Comparison of ENCODE assay signal across 24 cellular contexts in genomic region chr13:109809216-109809890, GRCh38. TPM values are rescaled to one million over a fixed set of nuclear protein-coding genes. Genes with fewer than 3 reads are reported as not detected.
DNase-seq lines count a peak whose midpoint lies in the region; ATAC-seq and TF ChIP-seq lines count a peak whose summit lies in the region.
"Had no signal": no experiment of that assay in that cellular context is flagged by ENCODE, and none has a peak within 500 bp of the region (broad histone marks: within the 10 kb centered on the region; RNA-seq: fewer than 3 reads in every experiment).

No MANE protein-coding gene starts in this region.

- no peak overlapping the region for H3K4me3 ChIP-seq in IMR-90 (ENCODE audit: insufficient read depth, low read depth, low read length)
- no peak overlapping the region for H3K4me3 ChIP-seq in trophoblast cell (ENCODE audit: low read depth, low read length)
- H3K4me3 ChIP-seq in osteoblast (ENCODE audit: insufficient read depth, low read length) = no peak overlapping the region
- no peak overlapping the region for H3K4me3 ChIP-seq in psoas muscle
- H3K4me3 ChIP-seq: GM12878, GM23338, HAP-1, SJCRH30 had no signal

- H2AFZ ChIP-seq in IMR-90 (replicated peaks; ENCODE audit: low read length, poor library complexity) (peak overlapping the region; percentile 49), trophoblast cell (ENCODE audit: insufficient read depth, low read length, poor library complexity) (no peak overlapping the region), osteoblast (ENCODE audit: low read length) (no peak overlapping the region)
- H2AFZ ChIP-seq: GM23338 had no signal

- no peaks in the 10 kb centered on the region for H3K36me3 ChIP-seq in IMR-90 (ENCODE audit: control insufficient read depth, insufficient read depth, low read length)
- H3K36me3 ChIP-seq in trophoblast cell (ENCODE audit: control insufficient read depth in 1 of 2, insufficient read depth in 2 of 2, low read length in 2 of 2) = no peaks in the 10 kb centered on the region
- H3K36me3 ChIP-seq in osteoblast (ENCODE audit: insufficient read depth, low read length) = no peaks in the 10 kb centered on the region
- no peaks in the 10 kb centered on the region for H3K36me3 ChIP-seq in psoas muscle (ENCODE audit: insufficient read depth in 1 of 2, low read depth in 1 of 2)
- H3K36me3 ChIP-seq: HAP-1, SJCRH30 had no signal

- no peak overlapping the region for H3K23ac ChIP-seq in IMR-90 (ENCODE audit: low read depth, low read length)
- H3K23ac ChIP-seq in trophoblast cell (ENCODE audit: low read length) = no peak overlapping the region

- dilution Hi-C loops in IMR-90 (cut with HindIII; ENCODE audit: low sequenced_read_pairs, unreplicated experiment) = no loop called here

- BruUV-seq in IMR-90 (replicated peaks; lab: Mats Ljungman, UMichigan) = no TSS peak

- H3K4ac ChIP-seq in IMR-90 (ENCODE audit: low read depth, low read length) (no peak overlapping the region), trophoblast cell (ENCODE audit: low read depth, low read length) (no peak overlapping the region)

- CTCF ChIA-PET in IMR-90 (lab: Yijun Ruan, JAX) = no interaction called here

- H3K9ac ChIP-seq in IMR-90 (ENCODE audit: low read depth, low read length) (no peak overlapping the region), trophoblast cell (ENCODE audit: low read length) (no peak overlapping the region)

- POLR2A ChIA-PET in IMR-90 (lab: Charles Lee; ENCODE audit: unreplicated experiment) = no interaction called here

- H3K4me1 ChIP-seq in IMR-90 (ENCODE audit: control insufficient read depth, insufficient read depth, low read length) = no peaks in the 10 kb centered on the region
- H3K4me1 ChIP-seq in trophoblast cell (ENCODE audit: control insufficient read depth in 1 of 2, insufficient read depth in 2 of 2, low read length in 2 of 2) = no peaks in the 10 kb centered on the region
- no peaks in the 10 kb centered on the region for H3K4me1 ChIP-seq in osteoblast (ENCODE audit: insufficient read depth, low read length)
- H3K4me1 ChIP-seq in psoas muscle = no peaks in the 10 kb centered on the region
- H3K4me1 ChIP-seq: HAP-1, SJCRH30 had no signal

- H2AK5ac ChIP-seq in IMR-90 (ENCODE audit: low read depth, low read length) (no peak overlapping the region), trophoblast cell (ENCODE audit: low read length) (no peak overlapping the region)

- H3K56ac ChIP-seq in IMR-90 (ENCODE audit: extremely low read depth, insufficient read depth, low read length) = no peak overlapping the region

- no peak overlapping the region for H2BK20ac ChIP-seq in IMR-90 (ENCODE audit: low read depth, low read length)

- intact Hi-C loops in IMR-90 (cut with micrococcal nuclease) = no loop called here
- intact Hi-C loops in psoas muscle (cut with DNase I) = loop anchor here in 1 of 2 donors (10.0 kb wide), 1 partner anchor 55 kb away; no protein-coding TSS in a partner anchor

- TF ChIP-seq RAD21 in IMR-90 (IDR thresholded peaks at IDR 0.05; ENCODE audit: low read length) = no peak

- H2BK5ac ChIP-seq in IMR-90 (ENCODE audit: low read depth, low read length, poor library complexity, severe bottlenecking) = no peak overlapping the region
- no peak overlapping the region for H2BK5ac ChIP-seq in trophoblast cell (ENCODE audit: low read depth, low read length, poor library complexity)

- H2BK120ac ChIP-seq in IMR-90 (ENCODE audit: low read depth, low read length) (no peak overlapping the region), trophoblast cell (ENCODE audit: insufficient read depth, low read length, poor library complexity) (no peak overlapping the region)

- H3K14ac ChIP-seq in IMR-90 (replicated peaks; ENCODE audit: low read depth, low read length) (no peak overlapping the region), trophoblast cell (ENCODE audit: low read length) (no peak overlapping the region)

- H2AK9ac ChIP-seq in IMR-90 (replicated peaks; ENCODE audit: low read depth, low read length, poor library complexity) = no peak overlapping the region

- DNase-seq in DMS153 (lab: John Stamatoyannopoulos, UW) (peak; percentile 64), DMS153 treated with DMSO at 0.1 percent for 48 hours (lab: John Stamatoyannopoulos, UW; ENCODE audit: unreplicated experiment) (no peak), IMR-90 (peak; percentile 27), SHP77 treated with DMSO at 0.1 percent for 48 hours (lab: John Stamatoyannopoulos, UW) (peak; percentile 82), trophoblast cell (peak; percentile 48 to 67), 8988T (no peak), osteoblast (ENCODE audit: insufficient read length, low spot score, missing footprints) (no peak), psoas muscle (no peak)
- DNase-seq: DND-41, KBM-7, NCI-H1092, NCI-H1436, NCI-H2029, NCI-H446, NCI-H82, T-cell had no signal

- H4K20me1 ChIP-seq in IMR-90 (ENCODE audit: insufficient read depth, low read length) = no peaks in the 10 kb centered on the region
- no peaks in the 10 kb centered on the region for H4K20me1 ChIP-seq in osteoblast (ENCODE audit: insufficient read depth, low read length)

- in situ Hi-C loops in IMR-90 (cut with MboI; ENCODE audit: low sequenced_read_pairs) = no loop called here

- H3K79me1 ChIP-seq in IMR-90 (ENCODE audit: low read depth in 1 of 2, low read length in 2 of 2) (no peaks in the 10 kb centered on the region), trophoblast cell (ENCODE audit: low read length) (no peaks in the 10 kb centered on the region)

- TF ChIP-seq CTCF in IMR-90 (conservative IDR thresholded peaks at IDR 0.05; ENCODE audit: low read depth, low read length) = no peak
- no peak for TF ChIP-seq CTCF in osteoblast (IDR thresholded peaks at IDR 0.05; ENCODE audit: extremely low read depth, low read depth, low read length)
- TF ChIP-seq CTCF in psoas muscle (IDR thresholded peaks at IDR 0.05) = no peak

- H3K18ac ChIP-seq in IMR-90 (ENCODE audit: low read depth, low read length) = no peak overlapping the region
- no peak overlapping the region for H3K18ac ChIP-seq in trophoblast cell (ENCODE audit: low read length)

- no peak overlapping the region for H3K27ac ChIP-seq in IMR-90 (ENCODE audit: insufficient read depth, low read length)
- H3K27ac ChIP-seq in trophoblast cell (ENCODE audit: low read depth, low read length) = no peak overlapping the region
- H3K27ac ChIP-seq in osteoblast (ENCODE audit: low read depth, low read length) = no peak overlapping the region
- no peak overlapping the region for H3K27ac ChIP-seq in psoas muscle
- H3K27ac ChIP-seq: 22Rv1, HL-60, SJCRH30 had no signal

- peaks cover 27% of the 10 kb centered on the region for H3K27me3 ChIP-seq in IMR-90 (ENCODE audit: control insufficient read depth, insufficient read depth, low read length)
- H3K27me3 ChIP-seq in trophoblast cell (ENCODE audit: insufficient read depth, low read length) = no peaks in the 10 kb centered on the region
- peaks cover 7% of the 10 kb centered on the region for H3K27me3 ChIP-seq in osteoblast (ENCODE audit: insufficient read depth, low read length)
- peaks cover 0 to 5% (median 3%) of the 10 kb centered on the region in 3 donors for H3K27me3 ChIP-seq in psoas muscle (ENCODE audit: insufficient read depth in 3 of 3, low read length in 2 of 3)
- H3K27me3 ChIP-seq: SJCRH30 had no signal

- H4K91ac ChIP-seq in IMR-90 (ENCODE audit: insufficient read depth, low read depth, low read length) (no peak overlapping the region), trophoblast cell (ENCODE audit: low read depth, low read length) (no peak overlapping the region)

- H4K12ac ChIP-seq in trophoblast cell (ENCODE audit: low read depth, low read length) = no peak overlapping the region

- H3K79me2 ChIP-seq in trophoblast cell (ENCODE audit: control insufficient read depth, insufficient read depth, low read length, poor library complexity) (no peaks in the 10 kb centered on the region), osteoblast (ENCODE audit: insufficient read depth, low read length) (no peaks in the 10 kb centered on the region)

- H2BK12ac ChIP-seq in trophoblast cell (ENCODE audit: low read length) = no peak overlapping the region

- H3K9me1 ChIP-seq in IMR-90 (ENCODE audit: insufficient read depth, low read length) = no peaks in the 10 kb centered on the region

- H3K4me2 ChIP-seq in IMR-90 (ENCODE audit: low read depth, low read length) (no peak overlapping the region), trophoblast cell (ENCODE audit: low read length) (no peak overlapping the region), osteoblast (ENCODE audit: insufficient read depth, low read length) (no peak overlapping the region)
- H3K4me2 ChIP-seq: GM23338 had no signal

- WGBS in IMR-90 (ENCODE audit: extremely low coverage in 2 of 2, insufficient read length in 1 of 2), 2 experiments = 70% methylated on average over 2 of the region's 13 CpGs; no CpG with 5 or more reads in 1 of the 2 experiments
- no CpG with 5 or more reads among the region's 13 CpGs for WGBS in trophoblast cell (ENCODE audit: extremely low coverage, insufficient coverage, insufficient read length)
- 54 to 66% (median 65%) methylated on average over 13 of the region's 13 CpGs for WGBS in psoas muscle, 3 donors

- ATAC-seq in IMR-90 (ENCODE audit: low read depth) (no peak), psoas muscle (no peak)
- ATAC-seq: GM12878, GM23338, HepG2, Panc1, T-cell had no signal

- no peak overlapping the region for H2BK15ac ChIP-seq in IMR-90 (ENCODE audit: low read depth, low read length)

- TF ChIP-seq POLR2A in IMR-90 (IDR thresholded peaks at IDR 0.05; ENCODE audit: low read depth, low read length) = no peak

- H4K5ac ChIP-seq in IMR-90 (ENCODE audit: low read depth, low read length) = no peak overlapping the region

- H4K8ac ChIP-seq in IMR-90 (ENCODE audit: low read depth in 2 of 2, low read length in 2 of 2) = no peak overlapping the region
- H4K8ac ChIP-seq in trophoblast cell (ENCODE audit: low read depth, low read length) = no peak overlapping the region

- no peaks in the 10 kb centered on the region for H3K9me3 ChIP-seq in IMR-90 (ENCODE audit: control insufficient read depth, insufficient read depth, low read length)
- no peaks in the 10 kb centered on the region for H3K9me3 ChIP-seq in trophoblast cell (ENCODE audit: insufficient read depth, low read depth, low read length)
- no peaks in the 10 kb centered on the region for H3K9me3 ChIP-seq in osteoblast (ENCODE audit: low read depth, low read length)
- no peaks in the 10 kb centered on the region for H3K9me3 ChIP-seq in psoas muscle
- H3K9me3 ChIP-seq: HAP-1, SJCRH30 had no signal

RNA-seq across cellular contexts. Expression of gene IRS2, which starts 23.0 kb away (rescaled TPM):
- total RNA-seq in IMR-90 (2012; rRNA removed) = 0.36 and 0.83 TPM in 2 replicates
- 1.4 and 1.9 TPM in 2 replicates for polyA plus RNA-seq in IMR-90 (2012; rRNA removed)
- 1.3 and 3.3 TPM in 2 replicates for polyA plus RNA-seq in IMR-90 (2012; cell fraction: cytosol; rRNA removed)
- 2.3 and 3.6 TPM in 2 replicates for polyA plus RNA-seq in IMR-90 (2012; cell fraction: nucleus; rRNA removed; ENCODE audit: low replicate concordance)
- polyA plus RNA-seq in trophoblast cell (2013) = 6.2 and 6.6 TPM in 2 replicates
- total RNA-seq in osteoblast = 7.1 and 8.3 TPM in 2 replicates
- 10 to 100 TPM in 3 of 4 donors, 1 to 10 TPM in 1; 9.3 to 40.8 (median 27.1) TPM for total RNA-seq in psoas muscle
- 10 to 100 TPM; 13.0 to 31.7 (median 15.5) TPM for polyA plus RNA-seq in psoas muscle

Comparison
In these comparisons a context has a peak if more than half of its experiments do, and no peak if none do; other contexts are left out.
1. DNase-seq: peak in DMS153 (single experiment), IMR-90 (single experiment), SHP77 treated with DMSO at 0.1 percent for 48 hours (single experiment) and trophoblast cell (2 of 2); none in DMS153 treated with DMSO at 0.1 percent for 48 hours (single experiment), 8988T (single experiment), osteoblast (single experiment) and psoas muscle (0 of 2).